19 cellular contexts compared by ENCODE assay signal in genomic region chr22:19625331-19626041, GRCh38.
A peak's percentile ranks its signal among the peaks of the same experiment; 100 is the strongest.
DNase-seq lines count a peak whose midpoint lies in the region; ATAC-seq, FAIRE-seq and TF ChIP-seq lines count a peak whose summit lies in the region.
"Had no signal": no experiment of that assay in that cellular context is flagged by ENCODE, and none has a peak within 500 bp of the region (broad histone marks: within the 10 kb centered on the region; RNA-seq: fewer than 3 reads in every experiment).

No MANE protein-coding gene starts in this region.

- no peak overlapping the region for H2AFZ ChIP-seq in HepG2 (ENCODE audit: low read length)
- no peak overlapping the region for H2AFZ ChIP-seq in trophoblast cell (ENCODE audit: insufficient read depth, low read length, poor library complexity)

- H2BK120ac ChIP-seq in trophoblast cell (ENCODE audit: insufficient read depth, low read length, poor library complexity): no peak overlapping the region

- TF ChIP-seq EP300 in HepG2 (IDR thresholded peaks at IDR 0.05; ENCODE audit: low read depth in 2 of 2, low read length in 2 of 2): no peak
- no peak for TF ChIP-seq EP300 in HepG2 (CRISPR knock-in tag; IDR thresholded peaks at IDR 0.05; ENCODE audit: borderline replicate concordance)

- H3K9ac ChIP-seq in HepG2 (ENCODE audit: insufficient read depth, low read depth, low read length) (no peak overlapping the region), trophoblast cell (ENCODE audit: low read length) (no peak overlapping the region)

- intact Hi-C loops in HepG2 (cut with micrococcal nuclease; ENCODE audit: unreplicated experiment): no loop called here
- intact Hi-C loops in right lobe of liver (cut with DNase I): loop anchor here in 1 of 2 donors (5.0 kb wide), 1 partner anchor 133 kb away; no protein-coding TSS in a partner anchor

- no TSS peak for BruUV-seq in HepG2 (replicated peaks; lab: Mats Ljungman, UMichigan)

- H3K27me3 ChIP-seq in HepG2 (ENCODE audit: control insufficient read depth in 1 of 2, insufficient read depth in 2 of 2, low read length in 2 of 2) (peaks cover 3 to 46% of the 10 kb centered on the region in 2 experiments; a peak in 3 of 5 replicates), right lobe of liver (no peaks in the 10 kb centered on the region), trophoblast cell (ENCODE audit: insufficient read depth, low read length) (no peaks in the 10 kb centered on the region)
- H3K27me3 ChIP-seq: BE2C had no signal

- H3K23ac ChIP-seq in trophoblast cell (ENCODE audit: low read length): no peak overlapping the region

- H4K20me1 ChIP-seq in HepG2 (ENCODE audit: insufficient read depth, low read length): no peaks in the 10 kb centered on the region

- no peak overlapping the region for H2BK12ac ChIP-seq in trophoblast cell (ENCODE audit: low read length)

- no peak for TF ChIP-seq POLR2A in HepG2 (IDR thresholded peaks at IDR 0.05; ENCODE audit: insufficient read depth in 1 of 2, low read depth in 2 of 2, low read length in 2 of 2)
- TF ChIP-seq POLR2A in right lobe of liver (IDR thresholded peaks at IDR 0.05): no peak

- H3K36me3 Mint-ChIP-seq in chondrocyte (ENCODE audit: low read depth) (no peaks in the 10 kb centered on the region), neural crest cell (ENCODE audit: low read depth) (no peaks in the 10 kb centered on the region)
- H3K36me3 Mint-ChIP-seq: CD4-positive, alpha-beta memory T cell had no signal

- H3K4me2 ChIP-seq in HepG2 (ENCODE audit: low read depth, low read length) (no peak overlapping the region), trophoblast cell (ENCODE audit: low read length) (no peak overlapping the region)

- in situ Hi-C loops in HepG2 (cut with HindIII; ENCODE audit: extremely low pct_ligation_motif_present, low pct_unique_long_range_greater_than_20kb): loop anchor here (5.0 kb wide), 1 partner anchor 143 kb away; no protein-coding TSS in a partner anchor

- no peaks in the 10 kb centered on the region for H3K4me1 ChIP-seq in HepG2 (ENCODE audit: insufficient read depth, low read length)
- H3K4me1 ChIP-seq in right lobe of liver: no peaks in the 10 kb centered on the region
- H3K4me1 ChIP-seq in trophoblast cell (ENCODE audit: control insufficient read depth in 1 of 2, insufficient read depth in 2 of 2, low read length in 2 of 2): peaks cover 0 to 8% of the 10 kb centered on the region in 2 experiments

- DNase-seq in HepG2 (ENCODE audit: low spot score) (no peak), right lobe of liver (no peak), chondrocyte (ENCODE audit: low spot score) (peak; percentile 54), neural crest cell (ENCODE audit: low read depth, low spot score) (no peak), urothelium cell line (ENCODE audit: low spot score) (no peak), trophoblast cell (no peak)
- DNase-seq in stimulated activated CD4-positive, alpha-beta T cell treated with anti-CD3 and anti-CD28 coated beads, Interleukin-12 subunit alpha, Interleukin-12 subunit beta, amount 100 ng/mL, for 4 hours: no peak
- DNase-seq: BE2C; CD4-positive, alpha-beta memory T cell; DMS79; GOT3; HCEC 1CT; HFFc6 had no signal

- WGBS in HepG2 (ENCODE audit: low lambda C conversion rate): 21% methylated on average over 5 of the region's 11 CpGs
- WGBS in right lobe of liver (ENCODE audit: insufficient coverage, low coverage, low lambda C conversion rate, missing lambda C conversion rate): 90% methylated on average over 2 of the region's 11 CpGs
- WGBS in trophoblast cell (ENCODE audit: extremely low coverage, insufficient coverage, insufficient read length): no CpG with 5 or more reads among the region's 11 CpGs

- H3K9me3 ChIP-seq in HepG2 (ENCODE audit: low read length) (no peaks in the 10 kb centered on the region), right lobe of liver (no peaks in the 10 kb centered on the region), trophoblast cell (ENCODE audit: insufficient read depth, low read depth, low read length) (no peaks in the 10 kb centered on the region)
- H3K9me3 ChIP-seq: BE2C had no signal

- no peaks in the 10 kb centered on the region for H3K4me1 Mint-ChIP-seq in chondrocyte (ENCODE audit: low read depth)
- peaks cover 3% of the 10 kb centered on the region for H3K4me1 Mint-ChIP-seq in neural crest cell

- H3K9me3 Mint-ChIP-seq in chondrocyte (ENCODE audit: low read depth) (no peaks in the 10 kb centered on the region), neural crest cell (no peaks in the 10 kb centered on the region)
- H3K9me3 Mint-ChIP-seq: CD4-positive, alpha-beta memory T cell; HFFc6 had no signal

- no peak for FAIRE-seq in HepG2 (lab: Jason Lieb, UNC)
- peak; percentile 5 for FAIRE-seq in urothelium cell line (lab: Jason Lieb, UNC)
- FAIRE-seq: A204.1, GM12878, GM18507 had no signal

- H3K18ac ChIP-seq in trophoblast cell (ENCODE audit: low read length): no peak overlapping the region

- H3K27me3 Mint-ChIP-seq in chondrocyte (ENCODE audit: low read depth) (peaks cover 9% of the 10 kb centered on the region), neural crest cell (ENCODE audit: low read depth) (peaks cover 21% of the 10 kb centered on the region)

- ATAC-seq in HepG2 (peak; percentile 17; the same call in 1 of the 3 replicates), right lobe of liver (no peak), HG03520 (IDR thresholded peaks at IDR 0.05; ENCODE audit: unreplicated experiment) (no peak)
- ATAC-seq: GM12878 had no signal

- no peak overlapping the region for H3K14ac ChIP-seq in trophoblast cell (ENCODE audit: low read length)

- POLR2A ChIA-PET in HepG2 (lab: Yijun Ruan, JAX): no interaction called here

- H3K79me1 ChIP-seq in trophoblast cell (ENCODE audit: low read length): no peaks in the 10 kb centered on the region

- no peak for TF ChIP-seq RAD21 in HepG2 (CRISPR knock-in tag; IDR thresholded peaks at IDR 0.05)

- no peak overlapping the region for H4K8ac ChIP-seq in trophoblast cell (ENCODE audit: low read depth, low read length)

- no peak overlapping the region for H3K4ac ChIP-seq in trophoblast cell (ENCODE audit: low read depth, low read length)

- H3K79me2 ChIP-seq in HepG2 (ENCODE audit: insufficient read depth, low read length) (no peaks in the 10 kb centered on the region), trophoblast cell (ENCODE audit: control insufficient read depth, insufficient read depth, low read length, poor library complexity) (no peaks in the 10 kb centered on the region)

- no peak overlapping the region for H2AK5ac ChIP-seq in trophoblast cell (ENCODE audit: low read length)

- no peak overlapping the region for H2BK5ac ChIP-seq in trophoblast cell (ENCODE audit: low read depth, low read length, poor library complexity)

- no peak overlapping the region for H3K4me3 Mint-ChIP-seq in chondrocyte (ENCODE audit: unreplicated experiment)
- no peak overlapping the region for H3K4me3 Mint-ChIP-seq in neural crest cell
- H3K4me3 Mint-ChIP-seq: CD4-positive, alpha-beta memory T cell; HFFc6 had no signal

- TF ChIP-seq CTCF in HepG2 (CRISPR knock-in tag; IDR thresholded peaks at IDR 0.05) (no peak), right lobe of liver (IDR thresholded peaks at IDR 0.05) (no peak), chondrocyte (IDR thresholded peaks at IDR 0.05) (no peak), neural crest cell (conservative IDR thresholded peaks at IDR 0.05) (no peak)

- H3K36me3 ChIP-seq in HepG2 (replicated peaks in 1 of 2; ENCODE audit: control insufficient read depth in 1 of 2, insufficient read depth in 2 of 2, low read length in 2 of 2): no peaks in the 10 kb centered on the region
- H3K36me3 ChIP-seq in right lobe of liver: no peaks in the 10 kb centered on the region
- H3K36me3 ChIP-seq in trophoblast cell (ENCODE audit: control insufficient read depth in 1 of 2, insufficient read depth in 2 of 2, low read length in 2 of 2): no peaks in the 10 kb centered on the region
- H3K36me3 ChIP-seq: BE2C had no signal

- H3K27ac Mint-ChIP-seq in chondrocyte (ENCODE audit: unreplicated experiment) (no peak overlapping the region), neural crest cell (ENCODE audit: unreplicated experiment) (peak overlapping the region; percentile 67)
- H3K27ac Mint-ChIP-seq: CD4-positive, alpha-beta memory T cell; HFFc6 had no signal

- no peak overlapping the region for H4K12ac ChIP-seq in trophoblast cell (ENCODE audit: low read depth, low read length)

- H3K4me3 ChIP-seq in HepG2 (replicated peaks in 1 of 3; ENCODE audit: insufficient read depth in 1 of 3, low read depth in 2 of 3, low read length in 3 of 3): no peak overlapping the region
- H3K4me3 ChIP-seq in right lobe of liver: no peak overlapping the region
- H3K4me3 ChIP-seq in trophoblast cell (ENCODE audit: low read depth, low read length): no peak overlapping the region
- H3K4me3 ChIP-seq: GM12878 had no signal

- H3K27ac ChIP-seq in HepG2 (ENCODE audit: extremely low read length, insufficient read depth, low read length) (no peak overlapping the region), right lobe of liver (no peak overlapping the region), trophoblast cell (ENCODE audit: low read depth, low read length) (no peak overlapping the region)
- H3K27ac ChIP-seq: C4-2B, HL-60 had no signal

- CTCF ChIA-PET in HepG2 (lab: Yijun Ruan, JAX; ENCODE audit: low intra/inter-chr PET ratio, low total read pairs): no interaction called here

- no peak overlapping the region for H4K91ac ChIP-seq in trophoblast cell (ENCODE audit: low read depth, low read length)

TF ChIP-seq in HepG2, 621 proteins besides CTCF, POLR2A, EP300 and RAD21 (continues in another document):
- TF ChIP-seq, protein P1, sequence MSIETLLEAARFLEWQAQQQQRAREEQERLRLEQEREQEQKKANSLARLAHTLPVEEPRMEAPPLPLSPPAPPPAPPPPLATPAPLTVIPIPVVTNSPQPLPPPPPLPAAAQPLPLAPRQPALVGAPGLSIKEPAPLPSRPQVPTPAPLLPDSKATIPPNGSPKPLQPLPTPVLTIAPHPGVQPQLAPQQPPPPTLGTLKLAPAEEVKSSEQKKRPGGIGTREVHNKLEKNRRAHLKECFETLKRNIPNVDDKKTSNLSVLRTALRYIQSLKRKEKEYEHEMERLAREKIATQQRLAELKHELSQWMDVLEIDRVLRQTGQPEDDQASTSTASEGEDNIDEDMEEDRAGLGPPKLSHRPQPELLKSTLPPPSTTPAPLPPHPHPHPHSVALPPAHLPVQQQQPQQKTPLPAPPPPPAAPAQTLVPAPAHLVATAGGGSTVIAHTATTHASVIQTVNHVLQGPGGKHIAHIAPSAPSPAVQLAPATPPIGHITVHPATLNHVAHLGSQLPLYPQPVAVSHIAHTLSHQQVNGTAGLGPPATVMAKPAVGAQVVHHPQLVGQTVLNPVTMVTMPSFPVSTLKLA (IDR thresholded peaks at IDR 0.05): no peak
- TF ChIP-seq DR1 (CRISPR knock-in tag; IDR thresholded peaks at IDR 0.05): no peak
- no peak for TF ChIP-seq ZNF784 (CRISPR knock-in tag; IDR thresholded peaks at IDR 0.05; ENCODE audit: borderline replicate concordance)
